Comparison of ENCODE assay signal across 35 cellular contexts in genomic region chr2:31049264-31049663, GRCh38.
"Had no signal": no experiment of that assay in that cellular context is flagged by ENCODE, and none has a peak within 500 bp of the region (broad histone marks: within the 10 kb centered on the region; RNA-seq: fewer than 3 reads in every experiment).

No MANE protein-coding gene starts in this region.

- H3K36me3 Mint-ChIP-seq: activated CD4-positive, alpha-beta memory T cell treated with anti-CD3 and anti-CD28 coated beads for 36 hours; activated naive CD4-positive, alpha-beta T cell treated with anti-CD3 and anti-CD28 coated beads, Interleukin-2, amount 10 ng/mL, durations not matched to agents 7 days and 5 days; activated naive CD8-positive, alpha-beta T cell treated with anti-CD3 and anti-CD28 coated beads, Interleukin-2, amount 10 ng/mL, durations not matched to agents 7 days and 5 days; immature natural killer cell; natural killer cell treated with Interleukin-12 subunit alpha and Interleukin-12 subunit beta and Interleukin-15 and Interleukin-18, amount 100 ng/mL, for 72 hours; stimulated activated memory B cell treated with anti-CD40 and anti-IgM and Interleukin-4, amounts not matched to agents 10 μg/mL and 1 μg/mL and 100 μg/mL, for 72 hours had no signal

- H3K9me3 Mint-ChIP-seq: activated CD4-positive, alpha-beta memory T cell treated with anti-CD3 and anti-CD28 coated beads for 36 hours; activated naive CD4-positive, alpha-beta T cell treated with anti-CD3 and anti-CD28 coated beads, Interleukin-2, amount 10 ng/mL, durations not matched to agents 7 days and 5 days; activated naive CD8-positive, alpha-beta T cell treated with anti-CD3 and anti-CD28 coated beads, Interleukin-2, amount 10 ng/mL, durations not matched to agents 7 days and 5 days; activated T-cell treated with anti-CD3 and anti-CD28 coated beads, Interleukin-2, amount 50 U/mL, for 24 hours; effector memory CD8-positive, alpha-beta T cell; immature natural killer cell; natural killer cell treated with Interleukin-12 subunit alpha and Interleukin-12 subunit beta and Interleukin-15 and Interleukin-18, amount 100 ng/mL, for 72 hours; stimulated activated memory B cell treated with anti-CD40 and anti-IgM and Interleukin-4, amounts not matched to agents 10 μg/mL and 1 μg/mL and 100 μg/mL, for 72 hours; stimulated activated naive CD8-positive, alpha-beta T cell treated with anti-CD3 and anti-CD28 coated beads, Interleukin-15, amount 100 ng/mL, for 72 hours; T-helper 2 cell treated with Interferon-gamma antibody and Interleukin-4, amounts not matched to agents 5 μg/mL and 100 μg/mL, for 36 hours had no signal

- H3K9me3 ChIP-seq: ascending aorta, heart left ventricle, left lung, lower lobe of right lung, mucosa of descending colon, ovary, prostate gland, sigmoid colon, upper lobe of left lung, vagina had no signal

- ATAC-seq: activated CD4-positive, CD25-positive, alpha-beta regulatory T cell treated with anti-CD3 and anti-CD28 coated beads, Interleukin-2, amount 50 U/mL, for 24 hours; effector memory CD8-positive, alpha-beta T cell; esophagus mucosa; heart left ventricle; left lung; lower lobe of right lung; mucosa of descending colon; natural killer cell treated with Interleukin-12 subunit alpha and Interleukin-12 subunit beta and Interleukin-15 and Interleukin-18, amount 100 ng/mL, for 72 hours; stimulated activated memory B cell treated with anti-CD40 and anti-IgM and Interleukin-4, amounts not matched to agents 10 μg/mL and 1 μg/mL and 100 μg/mL, for 72 hours; stimulated activated naive CD8-positive, alpha-beta T cell treated with anti-CD3 and anti-CD28 coated beads, Interleukin-15, amount 100 ng/mL, for 72 hours had no signal

- H3K4me1 Mint-ChIP-seq: activated naive CD4-positive, alpha-beta T cell treated with anti-CD3 and anti-CD28 coated beads, Interleukin-2, amount 10 ng/mL, durations not matched to agents 7 days and 5 days; stimulated activated memory B cell treated with anti-CD40 and anti-IgM and Interleukin-4, amounts not matched to agents 10 μg/mL and 1 μg/mL and 100 μg/mL, for 72 hours had no signal

- H3K36me3 ChIP-seq: ascending aorta, brain microvascular endothelial cell, heart left ventricle, left lung, lower lobe of right lung, ovary, prostate gland, sigmoid colon, upper lobe of left lung, vagina had no signal

- H3K27me3 ChIP-seq: ascending aorta, brain microvascular endothelial cell, heart left ventricle, left lung, ovary, sigmoid colon, upper lobe of left lung, vagina had no signal

- H3K27me3 Mint-ChIP-seq: activated naive CD4-positive, alpha-beta T cell treated with anti-CD3 and anti-CD28 coated beads, Interleukin-2, amount 10 ng/mL, durations not matched to agents 7 days and 5 days; stimulated activated memory B cell treated with anti-CD40 and anti-IgM and Interleukin-4, amounts not matched to agents 10 μg/mL and 1 μg/mL and 100 μg/mL, for 72 hours had no signal

- DNase-seq: activated CD4-positive, alpha-beta memory T cell treated with anti-CD3 and anti-CD28 coated beads for 36 hours; activated CD4-positive, alpha-beta T cell treated with anti-CD3 and anti-CD28 coated beads for 48 hours; activated CD8-positive, alpha-beta memory T cell treated with anti-CD3 and anti-CD28 coated beads, Interleukin-2, amount 50 U/mL, for 48 hours; activated gamma-delta T cell; activated naive CD4-positive, alpha-beta T cell treated with anti-CD3 and anti-CD28 coated beads, Interleukin-2, amount 10 ng/mL, durations not matched to agents 7 days and 5 days; activated naive CD8-positive, alpha-beta T cell treated with anti-CD3 and anti-CD28 coated beads, Interleukin-2, amount 10 ng/mL, durations not matched to agents 7 days and 5 days; activated T-cell treated with anti-CD3 and anti-CD28 coated beads, Interleukin-2, amount 50 U/mL, for 24 hours; brain microvascular endothelial cell; effector memory CD8-positive, alpha-beta T cell; foreskin fibroblast; heart left ventricle; hypothalamus; immature natural killer cell; kidney glomerular epithelial cell; left lung; lower lobe of right lung; mucosa of descending colon; ovary; sigmoid colon; stimulated activated CD4-positive, alpha-beta T cell treated with anti-CD3 and anti-CD28 coated beads, Interleukin-1b, Interleukin-23, amount 100 ng/mL, for 48 hours; stimulated activated CD4-positive, alpha-beta T cell treated with anti-CD3 and anti-CD28 coated beads, Interleukin-4, amount 100 ng/mL, for 4 hours; stimulated activated CD8-positive, alpha-beta memory T cell treated with anti-CD3 and anti-CD28 coated beads, Interleukin-4, amount 100 ng/mL, for 48 hours; stimulated activated naive CD8-positive, alpha-beta T cell treated with anti-CD3 and anti-CD28 coated beads, Interleukin-15, amount 100 ng/mL, for 72 hours; T-helper 1 cell; upper lobe of left lung had no signal

- H3K4me3 Mint-ChIP-seq: activated CD4-positive, alpha-beta memory T cell treated with anti-CD3 and anti-CD28 coated beads for 36 hours; activated naive CD4-positive, alpha-beta T cell treated with anti-CD3 and anti-CD28 coated beads, Interleukin-2, amount 10 ng/mL, durations not matched to agents 7 days and 5 days; activated naive CD8-positive, alpha-beta T cell treated with anti-CD3 and anti-CD28 coated beads, Interleukin-2, amount 10 ng/mL, durations not matched to agents 7 days and 5 days; activated T-cell treated with anti-CD3 and anti-CD28 coated beads, Interleukin-2, amount 50 U/mL, for 24 hours; effector memory CD8-positive, alpha-beta T cell; immature natural killer cell; natural killer cell treated with Interleukin-12 subunit alpha and Interleukin-12 subunit beta and Interleukin-15 and Interleukin-18, amount 100 ng/mL, for 72 hours; stimulated activated memory B cell treated with anti-CD40 and anti-IgM and Interleukin-4, amounts not matched to agents 10 μg/mL and 1 μg/mL and 100 μg/mL, for 72 hours; stimulated activated naive CD8-positive, alpha-beta T cell treated with anti-CD3 and anti-CD28 coated beads, Interleukin-15, amount 100 ng/mL, for 72 hours; T-helper 2 cell treated with Interferon-gamma antibody and Interleukin-4, amounts not matched to agents 5 μg/mL and 100 μg/mL, for 36 hours had no signal

- H3K4me3 ChIP-seq: ascending aorta, coronary artery, heart left ventricle, left lung, lower lobe of right lung, mucosa of descending colon, ovary, prostate gland, sigmoid colon, smooth muscle cell, upper lobe of left lung, vagina had no signal

- H3K27ac ChIP-seq: ascending aorta, brain microvascular endothelial cell, coronary artery, heart left ventricle, left lung, lower lobe of right lung, ovary, prostate gland, sigmoid colon, upper lobe of left lung, vagina had no signal

- H3K4me1 ChIP-seq: ascending aorta, lower lobe of right lung, prostate gland, sigmoid colon, upper lobe of left lung, vagina had no signal

- H3K27ac Mint-ChIP-seq: activated CD4-positive, alpha-beta memory T cell treated with anti-CD3 and anti-CD28 coated beads for 36 hours; activated naive CD4-positive, alpha-beta T cell treated with anti-CD3 and anti-CD28 coated beads, Interleukin-2, amount 10 ng/mL, durations not matched to agents 7 days and 5 days; activated naive CD8-positive, alpha-beta T cell treated with anti-CD3 and anti-CD28 coated beads, Interleukin-2, amount 10 ng/mL, durations not matched to agents 7 days and 5 days; activated T-cell treated with anti-CD3 and anti-CD28 coated beads, Interleukin-2, amount 50 U/mL, for 24 hours; effector memory CD8-positive, alpha-beta T cell; immature natural killer cell; natural killer cell treated with Interleukin-12 subunit alpha and Interleukin-12 subunit beta and Interleukin-15 and Interleukin-18, amount 100 ng/mL, for 72 hours; stimulated activated memory B cell treated with anti-CD40 and anti-IgM and Interleukin-4, amounts not matched to agents 10 μg/mL and 1 μg/mL and 100 μg/mL, for 72 hours; stimulated activated naive CD8-positive, alpha-beta T cell treated with anti-CD3 and anti-CD28 coated beads, Interleukin-15, amount 100 ng/mL, for 72 hours; T-helper 2 cell treated with Interferon-gamma antibody and Interleukin-4, amounts not matched to agents 5 μg/mL and 100 μg/mL, for 36 hours had no signal
